Comparison of ENCODE assay signal across 12 cellular contexts in genomic region chr3:159619341-159619885, GRCh38.
A peak's percentile ranks its signal among the peaks of the same experiment; 100 is the strongest.
DNase-seq lines count a peak whose midpoint lies in the region; ATAC-seq and TF ChIP-seq lines count a peak whose summit lies in the region.
"Had no signal": no experiment of that assay in that cellular context is flagged by ENCODE, and none has a peak within 500 bp of the region (broad histone marks: within the 10 kb centered on the region; RNA-seq: fewer than 3 reads in every experiment).

No MANE protein-coding gene starts in this region.

- no peaks in the 10 kb centered on the region for H3K4me1 Mint-ChIP-seq in activated CD4-positive, alpha-beta T cell treated with anti-CD3 and anti-CD28 coated beads for 36 hours
- no peaks in the 10 kb centered on the region for H3K4me1 Mint-ChIP-seq in glutamatergic neuron (ENCODE audit: low read depth, unreplicated experiment)

- POLR2A ChIA-PET in HEK293 (lab: Yijun Ruan, JAX), result interaction anchor here (1.0 kb wide), 1 partner anchor 145 kb away, joined by 4 read pairs; no protein-coding TSS in a partner anchor
- POLR2A ChIA-PET in activated CD4-positive, alpha-beta T cell treated with anti-CD3 and anti-CD28 coated beads for 36 hours (lab: Charles Lee), result no interaction called here

- no peaks in the 10 kb centered on the region for H3K27me3 Mint-ChIP-seq in activated CD4-positive, alpha-beta T cell treated with anti-CD3 and anti-CD28 coated beads for 36 hours
- H3K27me3 Mint-ChIP-seq in glutamatergic neuron (ENCODE audit: unreplicated experiment), result no peaks in the 10 kb centered on the region

- H3K9me3 ChIP-seq in HEK293 (ENCODE audit: control insufficient read depth, insufficient read depth, low read depth, low read length), result no peaks in the 10 kb centered on the region
- H3K9me3 ChIP-seq in adipocyte (ENCODE audit: control insufficient read depth, low read length), result no peaks in the 10 kb centered on the region
- H3K9me3 ChIP-seq: upper lobe of right lung had no signal

- no peak overlapping the region for H3K4me3 Mint-ChIP-seq in activated CD4-positive, alpha-beta T cell treated with anti-CD3 and anti-CD28 coated beads for 36 hours
- no peak overlapping the region for H3K4me3 Mint-ChIP-seq in glutamatergic neuron (ENCODE audit: unreplicated experiment)

- H3K36me3 Mint-ChIP-seq in activated CD4-positive, alpha-beta T cell treated with anti-CD3 and anti-CD28 coated beads for 36 hours (ENCODE audit: low read depth), result no peaks in the 10 kb centered on the region
- no peaks in the 10 kb centered on the region for H3K36me3 Mint-ChIP-seq in glutamatergic neuron (ENCODE audit: unreplicated experiment)

- H3K9ac ChIP-seq in adipocyte (ENCODE audit: low read length), result no peak overlapping the region

- intact Hi-C loops in activated CD4-positive, alpha-beta T cell treated with anti-CD3 and anti-CD28 coated beads for 36 hours (cut with DNase I, micrococcal nuclease), result loop anchor here in 1 of 2 experiments (5.0 kb wide), 1 partner anchor 188 kb away; no protein-coding TSS in a partner anchor

- no peak for ATAC-seq in activated CD4-positive, alpha-beta T cell treated with anti-CD3 and anti-CD28 coated beads for 36 hours
- ATAC-seq: upper lobe of right lung had no signal

- H3K27ac Mint-ChIP-seq in activated CD4-positive, alpha-beta T cell treated with anti-CD3 and anti-CD28 coated beads for 36 hours, result no peak overlapping the region
- no peak overlapping the region for H3K27ac Mint-ChIP-seq in glutamatergic neuron (ENCODE audit: unreplicated experiment)

- peak overlapping the region; percentile 70 for H3K27ac ChIP-seq in HEK293 (ENCODE audit: extremely low read depth, low read depth, low read length)
- H3K27ac ChIP-seq: upper lobe of right lung had no signal

- H3K4me1 ChIP-seq in HEK293 (ENCODE audit: control insufficient read depth, insufficient read depth, low read length) (peaks cover 25% of the 10 kb centered on the region), adipocyte (ENCODE audit: control insufficient read depth, insufficient read depth, low read length) (peaks cover 20% of the 10 kb centered on the region)
- H3K4me1 ChIP-seq: upper lobe of right lung had no signal

- H3K9me3 Mint-ChIP-seq in activated CD4-positive, alpha-beta T cell treated with anti-CD3 and anti-CD28 coated beads for 36 hours (ENCODE audit: low read depth), result no peaks in the 10 kb centered on the region
- no peaks in the 10 kb centered on the region for H3K9me3 Mint-ChIP-seq in glutamatergic neuron (ENCODE audit: unreplicated experiment)

- CTCF ChIA-PET in HEK293 (lab: Yijun Ruan, JAX), result interaction anchor here (0.7 to 1.8 kb wide), 2 partner anchors 158 to 185 kb away, joined by 3 to 11 read pairs; no protein-coding TSS in a partner anchor
- CTCF ChIA-PET in activated CD4-positive, alpha-beta T cell treated with anti-CD3 and anti-CD28 coated beads for 36 hours (lab: Charles Lee), result no interaction called here

- no peaks in the 10 kb centered on the region for H3K27me3 ChIP-seq in adipocyte (replicated peaks; ENCODE audit: control insufficient read depth, insufficient read depth, low read length)
- H3K27me3 ChIP-seq: upper lobe of right lung had no signal

- DNase-seq in COR-L47 (lab: John Stamatoyannopoulos, UW), result peak; percentile 78
- DNase-seq in adipocyte (ENCODE audit: low read depth), result peak; percentile 74
- DNase-seq in medulla oblongata (ENCODE audit: extremely low spot score), result peak; percentile 24
- no peak for DNase-seq in activated T-cell treated with anti-CD3 and anti-CD28 coated beads, Interleukin-2, amount 50 U/mL, for 1 hour
- DNase-seq in activated CD4-positive, alpha-beta T cell treated with anti-CD3 and anti-CD28 coated beads for 36 hours, result no peak
- no peak for DNase-seq in NCI-H2171 (lab: John Stamatoyannopoulos, UW)
- no peak for DNase-seq in glutamatergic neuron
- DNase-seq: activated CD4-positive, alpha-beta T cell treated with anti-CD3 and anti-CD28 coated beads, Interleukin-2, amount 50 U/mL, for 1 hour; activated naive CD4-positive, alpha-beta T cell; effector memory CD4-positive, alpha-beta T cell; upper lobe of right lung had no signal

- no peak for TF ChIP-seq CTCF in HEK293 (tag by site-specific recombination; IDR thresholded peaks at IDR 0.05)
- TF ChIP-seq CTCF in glutamatergic neuron (IDR thresholded peaks at IDR 0.05; ENCODE audit: partially characterized antibody, unreplicated experiment), result no peak

- H3K36me3 ChIP-seq in HEK293 (ENCODE audit: control insufficient read depth in 2 of 2, insufficient read depth in 1 of 2, low read length in 2 of 2) (no peaks in the 10 kb centered on the region), adipocyte (ENCODE audit: control insufficient read depth, insufficient read depth, low read length, severe bottlenecking) (no peaks in the 10 kb centered on the region)
- H3K36me3 ChIP-seq: upper lobe of right lung had no signal

- H3K4me3 ChIP-seq in HEK293 (ENCODE audit: low read depth, low read length), result no peak overlapping the region
- H3K4me3 ChIP-seq in adipocyte (ENCODE audit: low read length), result no peak overlapping the region
- H3K4me3 ChIP-seq: upper lobe of right lung had no signal

TF ChIP-seq in HEK293, 187 proteins besides CTCF, POLR2A, EP300 and RAD21 (continues in another document):
- TF ChIP-seq OVOL3 (tag by site-specific recombination; IDR thresholded peaks at IDR 0.05) (peak; percentile 80), ZNF335 (tag by site-specific recombination; conservative IDR thresholded peaks at IDR 0.05) (peak; percentile 27; the same call in 1 of the 2 replicates), SP2 (tag by site-specific recombination; IDR thresholded peaks at IDR 0.05) (no peak), ZNF2 (tag by site-specific recombination; IDR thresholded peaks at IDR 0.05) (peak; percentile 47; the same call in 1 of the 2 replicates), ZNF704 (tag by site-specific recombination; IDR thresholded peaks at IDR 0.05) (no peak), KLF10 (tag by site-specific recombination; IDR thresholded peaks at IDR 0.05) (0 out of 2 replicates have a peak, but pooled peaks have one; percentile 28), ZNF354C (tag by site-specific recombination; IDR thresholded peaks at IDR 0.05; ENCODE audit: borderline replicate concordance, low read depth) (no peak), ZNF155 (tag by site-specific recombination; IDR thresholded peaks at IDR 0.05) (no peak), HOXD13 (CRISPR knock-in tag; IDR thresholded peaks at IDR 0.05; ENCODE audit: borderline replicate concordance) (peak; percentile 75; the same call in 1 of the 2 replicates), ZNF394 (tag by site-specific recombination; IDR thresholded peaks at IDR 0.05; ENCODE audit: borderline replicate concordance) (no peak), ZNF398 (tag by site-specific recombination; IDR thresholded peaks at IDR 0.05) (no peak), ZNF501 (tag by site-specific recombination; IDR thresholded peaks at IDR 0.05) (no peak), ZNF549 (tag by site-specific recombination; IDR thresholded peaks at IDR 0.05) (no peak), ZNF426 (tag by site-specific recombination; IDR thresholded peaks at IDR 0.05) (0 out of 2 replicates have a peak, but pooled peaks have one; percentile 4), ATF2 (tag by site-specific recombination; IDR thresholded peaks at IDR 0.05; ENCODE audit: low read depth) (no peak), ZNF645 (tag by site-specific recombination; IDR thresholded peaks at IDR 0.05) (no peak), ZNF121 (tag by site-specific recombination; IDR thresholded peaks at IDR 0.05) (no peak)

Comparison
In these comparisons a context has a peak if more than half of its experiments do, and no peak if none do; other contexts are left out.
1. DNase-seq: peak in COR-L47 (single experiment), adipocyte (single experiment) and medulla oblongata (single experiment); none in activated T-cell treated with anti-CD3 and anti-CD28 coated beads, Interleukin-2, amount 50 U/mL, for 1 hour (single experiment), activated CD4-positive, alpha-beta T cell treated with anti-CD3 and anti-CD28 coated beads for 36 hours (single experiment), NCI-H2171 (single experiment) and glutamatergic neuron (single experiment).